In genomic region chr9:19161257-19162025, GRCh38 we compare ENCODE assay signal across 1 cellular context.
TF ChIP-seq lines count a peak whose summit lies in the region.

No MANE protein-coding gene starts in this region.

TF ChIP-seq in HCT116, 20 proteins besides CTCF, POLR2A, EP300 and RAD21 (continued from another document):
- no peak for TF ChIP-seq ZBTB33 (IDR thresholded peaks at IDR 0.05; ENCODE audit: extremely low read depth, insufficient replicate concordance, low read length)
- TF ChIP-seq JUND (IDR thresholded peaks at IDR 0.05), result peak; percentile 83
- no peak for TF ChIP-seq EGR1 (IDR thresholded peaks at IDR 0.05; ENCODE audit: low read depth)
- TF ChIP-seq YY1 (IDR thresholded peaks at IDR 0.05; ENCODE audit: extremely low read depth, insufficient replicate concordance, low read depth, low read length), result peak; percentile 34
- TF ChIP-seq REST (IDR thresholded peaks at IDR 0.05; ENCODE audit: low read depth), result no peak
- peak; percentile 36; the same call in 1 of the 2 replicates for TF ChIP-seq ELF1 (IDR thresholded peaks at IDR 0.05; ENCODE audit: borderline replicate concordance, low read depth)
- peak; percentile 97; the same call in 1 of the 2 replicates for TF ChIP-seq SIN3A (IDR thresholded peaks at IDR 0.05; ENCODE audit: low read depth)
- TF ChIP-seq ZFX (IDR thresholded peaks at IDR 0.05), result no peak
- TF ChIP-seq TCF7L2 (IDR thresholded peaks at IDR 0.05; ENCODE audit: borderline replicate concordance, extremely low read depth, insufficient read depth, insufficient read length), result peak; percentile 26
